In genomic region chrX:85611926-85612325, GRCh38 we compare ENCODE assay signal across 9 cellular contexts.
DNase-seq lines count a peak whose midpoint lies in the region; ATAC-seq and FAIRE-seq lines count a peak whose summit lies in the region.
"Had no signal": no experiment of that assay in that cellular context is flagged by ENCODE, and none has a peak within 500 bp of the region (broad histone marks: within the 10 kb centered on the region; RNA-seq: fewer than 3 reads in every experiment).

No MANE protein-coding gene starts in this region.

- peak; percentile 27 for DNase-seq in NCI-H82 (lab: John Stamatoyannopoulos, UW)
- DNase-seq in NCI-H82 treated with DMSO at 0.1 percent for 48 hours (lab: John Stamatoyannopoulos, UW; ENCODE audit: unreplicated experiment): no peak
- DNase-seq in NCI-H460 (ENCODE audit: extremely low read depth, low read depth): peak; percentile 3
- peak; percentile 20 for DNase-seq in epidermal melanocyte (ENCODE audit: insufficient read length, low spot score)
- no peak for DNase-seq in small intestine
- DNase-seq in central memory CD4-positive, alpha-beta T cell: no peak
- DNase-seq in NCI-H1694 treated with DMSO at 0.1 percent for 48 hours (lab: John Stamatoyannopoulos, UW): no peak

- no peaks in the 10 kb centered on the region for H3K36me3 ChIP-seq in small intestine (ENCODE audit: control insufficient read depth in 2 of 2, insufficient read depth in 2 of 2, low read length in 2 of 2)

- FAIRE-seq in small intestine (lab: Jason Lieb, UNC): peak; percentile 73

- no peaks in the 10 kb centered on the region for H3K27me3 ChIP-seq in small intestine (ENCODE audit: control insufficient read depth in 2 of 2, insufficient read depth in 2 of 2, low read length in 2 of 2)

- no peak for ATAC-seq in GM21515 (IDR thresholded peaks at IDR 0.05; ENCODE audit: unreplicated experiment)

- H3K4me3 ChIP-seq in small intestine (ENCODE audit: low read depth in 1 of 2, low read length in 2 of 2): no peak overlapping the region
- H3K4me3 ChIP-seq: SK-N-MC had no signal

- no peak overlapping the region for H3K27ac ChIP-seq in small intestine (ENCODE audit: low read depth in 1 of 2, low read length in 1 of 2)
- H3K27ac ChIP-seq: SK-N-MC had no signal

- no peaks in the 10 kb centered on the region for H3K4me1 ChIP-seq in small intestine (ENCODE audit: control insufficient read depth in 2 of 2, insufficient read depth in 1 of 2, low read depth in 1 of 2, low read length in 1 of 2)

- H3K9me3 ChIP-seq in small intestine (ENCODE audit: control insufficient read depth, low read depth): no peaks in the 10 kb centered on the region

Comparison
In these comparisons a context has a peak if more than half of its experiments do, and no peak if none do; other contexts are left out.
1. DNase-seq: peak in NCI-H82 (single experiment), NCI-H460 (single experiment) and epidermal melanocyte (single experiment); none in NCI-H82 treated with DMSO at 0.1 percent for 48 hours (single experiment), small intestine (single experiment), central memory CD4-positive, alpha-beta T cell (single experiment) and NCI-H1694 treated with DMSO at 0.1 percent for 48 hours (single experiment).